Comparison of ENCODE assay signal across 16 cellular contexts in the genomic region with DNA sequence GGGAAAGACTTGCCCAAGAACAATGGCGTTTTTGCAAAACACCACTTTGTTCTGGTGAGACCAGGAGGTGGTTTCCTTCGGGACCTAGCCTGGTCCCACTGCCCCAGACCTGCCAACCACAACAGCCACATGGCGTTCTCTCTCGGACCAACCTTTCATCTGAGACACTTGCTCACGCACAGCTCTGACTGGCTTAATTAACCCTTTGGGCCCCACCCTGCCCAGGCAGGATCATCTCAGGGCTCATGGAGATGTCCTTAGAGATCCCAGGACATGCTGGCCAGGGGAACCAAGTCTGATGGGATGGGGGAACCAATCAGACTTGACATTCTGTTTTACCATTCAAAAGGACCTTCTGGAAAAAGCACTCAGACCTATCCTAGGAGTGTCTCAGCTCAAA.
DNase-seq lines count a peak whose midpoint lies in the region; ATAC-seq and TF ChIP-seq lines count a peak whose summit lies in the region.
"Had no signal": no experiment of that assay in that cellular context is flagged by ENCODE, and none has a peak within 500 bp of the region (broad histone marks: within the 10 kb centered on the region; RNA-seq: fewer than 3 reads in every experiment).

No MANE protein-coding gene starts in this region.

- H3K4me3 ChIP-seq in GM23338 = no peak overlapping the region
- H3K4me3 ChIP-seq: SJCRH30 had no signal

- H3K9me2 ChIP-seq in GM23338 (ENCODE audit: insufficient read depth) = 0 out of 2 replicates have a peak, but pooled peaks cover 3% of the 10 kb centered on the region

- H3F3A ChIP-seq in GM23338 (replicated peaks; ENCODE audit: low read depth) = no peaks in the 10 kb centered on the region

- H3K4me3 Mint-ChIP-seq in GM23338 (no peak overlapping the region), mesothelial cell of epicardium (no peak overlapping the region), type B pancreatic cell (no peak overlapping the region)
- H3K4me3 Mint-ChIP-seq: CD4-positive, CD25-positive, alpha-beta regulatory T cell had no signal

- peaks cover 20% of the 10 kb centered on the region for H3K4me1 ChIP-seq in GM23338 (ENCODE audit: insufficient read depth)

- H4K20me1 ChIP-seq in GM23338 (replicated peaks; ENCODE audit: insufficient read depth) = no peaks in the 10 kb centered on the region

- H3K36me3 Mint-ChIP-seq in GM23338 (ENCODE audit: low read depth) (no peaks in the 10 kb centered on the region; the same call in 2 of the 3 replicates), mesothelial cell of epicardium (no peaks in the 10 kb centered on the region), type B pancreatic cell (no peaks in the 10 kb centered on the region)
- H3K36me3 Mint-ChIP-seq: CD4-positive, CD25-positive, alpha-beta regulatory T cell had no signal

- TF ChIP-seq CTCF in GM23338 (conservative IDR thresholded peaks at IDR 0.05; ENCODE audit: low read depth in 2 of 2) (no peak), mesothelial cell of epicardium (IDR thresholded peaks at IDR 0.05; ENCODE audit: unreplicated experiment) (no peak), type B pancreatic cell (conservative IDR thresholded peaks at IDR 0.05) (no peak)

- H3K79me2 ChIP-seq in GM23338 (replicated peaks; ENCODE audit: insufficient read depth) = no peaks in the 10 kb centered on the region

- H3K27me3 Mint-ChIP-seq in GM23338 (ENCODE audit: insufficient read depth, low read depth, poor library complexity) (peaks cover 10% of the 10 kb centered on the region), mesothelial cell of epicardium (ENCODE audit: low read depth) (no peaks in the 10 kb centered on the region), type B pancreatic cell (no peaks in the 10 kb centered on the region)
- H3K27me3 Mint-ChIP-seq: CD4-positive, CD25-positive, alpha-beta regulatory T cell had no signal

- ATAC-seq in GM23338 (no peak), HG02588 (IDR thresholded peaks at IDR 0.05; ENCODE audit: unreplicated experiment) (no peak)

- H3K27ac Mint-ChIP-seq in GM23338 = no peak overlapping the region
- H3K27ac Mint-ChIP-seq in mesothelial cell of epicardium = peak overlapping the region; percentile 83
- H3K27ac Mint-ChIP-seq in type B pancreatic cell = peak overlapping the region; percentile 75
- H3K27ac Mint-ChIP-seq: CD4-positive, CD25-positive, alpha-beta regulatory T cell had no signal

- H3K36me3 ChIP-seq in GM23338 (ENCODE audit: insufficient read depth) = no peaks in the 10 kb centered on the region
- H3K36me3 ChIP-seq: SJCRH30 had no signal

- DNase-seq in GM23338 (ENCODE audit: low spot score) (no peak), caudate nucleus (lab: John Stamatoyannopoulos, UW) (no peak), mesothelial cell of epicardium (ENCODE audit: low spot score in 2 of 2, unreplicated experiment in 2 of 2) (no peak), type B pancreatic cell (ENCODE audit: extremely low spot score, unreplicated experiment) (no peak), H4 (ENCODE audit: low spot score) (no peak), inferior parietal cortex (ENCODE audit: extremely low spot score) (no peak)
- DNase-seq: AML-193; CD4-positive, CD25-positive, alpha-beta regulatory T cell; NCI-H1048; NCI-H1436 treated with DMSO at 0.1 percent for 48 hours; NCI-H2081; NCI-H510A; NCI-H774; RPMI8226; SJCRH30 had no signal

- no peak overlapping the region for H3K4me2 ChIP-seq in GM23338

- H3K9me3 Mint-ChIP-seq in GM23338 (no peaks in the 10 kb centered on the region; the same call in 2 of the 3 replicates), mesothelial cell of epicardium (no peaks in the 10 kb centered on the region), type B pancreatic cell (no peaks in the 10 kb centered on the region)

- H3K27ac ChIP-seq in GM23338 (ENCODE audit: low read depth) (no peak overlapping the region), caudate nucleus (ENCODE audit: low read depth, low read length) (peak overlapping the region; percentile 30)
- H3K27ac ChIP-seq: SJCRH30 had no signal

- H3K4me1 Mint-ChIP-seq in GM23338 (peaks cover 25% of the 10 kb centered on the region), mesothelial cell of epicardium (peaks cover 76% of the 10 kb centered on the region), type B pancreatic cell (ENCODE audit: unreplicated experiment) (peaks cover 50% of the 10 kb centered on the region)

- peak overlapping the region; percentile 18; the same call in 1 of the 2 replicates for H2AFZ ChIP-seq in GM23338

- H3K27me3 ChIP-seq in GM23338 (ENCODE audit: insufficient read depth) = no peaks in the 10 kb centered on the region
- H3K27me3 ChIP-seq: SJCRH30 had no signal

TF ChIP-seq in GM23338, 12 proteins besides CTCF, POLR2A, EP300 and RAD21 (continues in another document):
- TF ChIP-seq CREB1 (CRISPR knock-in tag; IDR thresholded peaks at IDR 0.05; ENCODE audit: low read depth) (no peak), EZH2phosphoT487 (IDR thresholded peaks at IDR 0.05; ENCODE audit: unreplicated experiment) (no peak), ETS1 (IDR thresholded peaks at IDR 0.05) (no peak), EZH2 (IDR thresholded peaks at IDR 0.05; ENCODE audit: low read depth, unreplicated experiment) (no peak)
- TF ChIP-seq, protein P1, sequence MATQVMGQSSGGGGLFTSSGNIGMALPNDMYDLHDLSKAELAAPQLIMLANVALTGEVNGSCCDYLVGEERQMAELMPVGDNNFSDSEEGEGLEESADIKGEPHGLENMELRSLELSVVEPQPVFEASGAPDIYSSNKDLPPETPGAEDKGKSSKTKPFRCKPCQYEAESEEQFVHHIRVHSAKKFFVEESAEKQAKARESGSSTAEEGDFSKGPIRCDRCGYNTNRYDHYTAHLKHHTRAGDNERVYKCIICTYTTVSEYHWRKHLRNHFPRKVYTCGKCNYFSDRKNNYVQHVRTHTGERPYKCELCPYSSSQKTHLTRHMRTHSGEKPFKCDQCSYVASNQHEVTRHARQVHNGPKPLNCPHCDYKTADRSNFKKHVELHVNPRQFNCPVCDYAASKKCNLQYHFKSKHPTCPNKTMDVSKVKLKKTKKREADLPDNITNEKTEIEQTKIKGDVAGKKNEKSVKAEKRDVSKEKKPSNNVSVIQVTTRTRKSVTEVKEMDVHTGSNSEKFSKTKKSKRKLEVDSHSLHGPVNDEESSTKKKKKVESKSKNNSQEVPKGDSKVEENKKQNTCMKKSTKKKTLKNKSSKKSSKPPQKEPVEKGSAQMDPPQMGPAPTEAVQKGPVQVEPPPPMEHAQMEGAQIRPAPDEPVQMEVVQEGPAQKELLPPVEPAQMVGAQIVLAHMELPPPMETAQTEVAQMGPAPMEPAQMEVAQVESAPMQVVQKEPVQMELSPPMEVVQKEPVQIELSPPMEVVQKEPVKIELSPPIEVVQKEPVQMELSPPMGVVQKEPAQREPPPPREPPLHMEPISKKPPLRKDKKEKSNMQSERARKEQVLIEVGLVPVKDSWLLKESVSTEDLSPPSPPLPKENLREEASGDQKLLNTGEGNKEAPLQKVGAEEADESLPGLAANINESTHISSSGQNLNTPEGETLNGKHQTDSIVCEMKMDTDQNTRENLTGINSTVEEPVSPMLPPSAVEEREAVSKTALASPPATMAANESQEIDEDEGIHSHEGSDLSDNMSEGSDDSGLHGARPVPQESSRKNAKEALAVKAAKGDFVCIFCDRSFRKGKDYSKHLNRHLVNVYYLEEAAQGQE (IDR thresholded peaks at IDR 0.05; ENCODE audit: unreplicated experiment) = no peak
